Comparison of ENCODE assay signal across 23 cellular contexts in genomic region chr6:5139828-5140771, GRCh38. TPM values are rescaled to one million over a fixed set of nuclear protein-coding genes. Genes with fewer than 3 reads are reported as not detected.
A peak's percentile ranks its signal among the peaks of the same experiment; 100 is the strongest.
DNase-seq lines count a peak whose midpoint lies in the region; ATAC-seq, FAIRE-seq and TF ChIP-seq lines count a peak whose summit lies in the region.
"Had no signal": no experiment of that assay in that cellular context is flagged by ENCODE, and none has a peak within 500 bp of the region (broad histone marks: within the 10 kb centered on the region; RNA-seq: fewer than 3 reads in every experiment).

No MANE protein-coding gene starts in this region.

- CTCF ChIA-PET in HepG2 (lab: Yijun Ruan, JAX; ENCODE audit: low intra/inter-chr PET ratio, low total read pairs), result no interaction called here

- H3K27me3 ChIP-seq in BLaER1, result no peaks in the 10 kb centered on the region
- H3K27me3 ChIP-seq in OCI-LY1 (ENCODE audit: insufficient read depth, low read length), result no peaks in the 10 kb centered on the region
- H3K27me3 ChIP-seq in HepG2 (ENCODE audit: control insufficient read depth in 1 of 2, insufficient read depth in 2 of 2, low read length in 2 of 2), result no peaks in the 10 kb centered on the region
- H3K27me3 ChIP-seq: cardiac muscle cell, upper lobe of left lung had no signal

- 76% methylated on average over 12 of the region's 12 CpGs for WGBS in HepG2 (ENCODE audit: low lambda C conversion rate)

- TF ChIP-seq POLR2A in HepG2 (IDR thresholded peaks at IDR 0.05; ENCODE audit: insufficient read depth in 1 of 2, low read depth in 2 of 2, low read length in 2 of 2), result no peak
- no peak for TF ChIP-seq POLR2A in erythroblast (IDR thresholded peaks at IDR 0.05; ENCODE audit: low read length)

- TF ChIP-seq EP300 in HepG2 (IDR thresholded peaks at IDR 0.05; ENCODE audit: low read depth in 2 of 2, low read length in 2 of 2) (no peak), HepG2 (CRISPR knock-in tag; IDR thresholded peaks at IDR 0.05; ENCODE audit: borderline replicate concordance) (no peak)

- no peaks in the 10 kb centered on the region for H3K79me2 ChIP-seq in OCI-LY1 (ENCODE audit: insufficient read depth, low read length)
- H3K79me2 ChIP-seq in HepG2 (ENCODE audit: insufficient read depth, low read length), result no peaks in the 10 kb centered on the region

- intact Hi-C loops in HepG2 (cut with micrococcal nuclease; ENCODE audit: unreplicated experiment), result loop anchor here (5.0 kb wide), 3 partner anchors 67 to 237 kb away; partner anchors contain the start of genes FARS2 and LYRM4

- H3F3A ChIP-seq in OCI-LY1 (ENCODE audit: insufficient read depth, low read length), result no peaks in the 10 kb centered on the region

- POLR2A ChIA-PET in HepG2 (lab: Yijun Ruan, JAX), result interaction anchor here (1.5 kb wide), 1 partner anchor 81 kb away, joined by 4 read pairs; no protein-coding TSS in a partner anchor

- ATAC-seq in GM18907 (IDR thresholded peaks at IDR 0.05; ENCODE audit: unreplicated experiment) (peak; percentile 44), HepG2 (peak; percentile 61)

- in situ Hi-C loops in HepG2 (cut with HindIII; ENCODE audit: extremely low pct_ligation_motif_present, low pct_unique_long_range_greater_than_20kb), result loop anchor here (5.0 kb wide), 1 partner anchor 162 kb away; no protein-coding TSS in a partner anchor

- H3K36me3 ChIP-seq in BLaER1 (no peaks in the 10 kb centered on the region; the same call in 1 of the 2 replicates), OCI-LY1 (ENCODE audit: insufficient read depth, low read length) (no peaks in the 10 kb centered on the region), HepG2 (replicated peaks in 1 of 2; ENCODE audit: control insufficient read depth in 1 of 2, insufficient read depth in 2 of 2, low read length in 2 of 2) (peaks cover 0 to 2% of the 10 kb centered on the region in 2 experiments; a peak in 2 of 5 replicates)
- H3K36me3 ChIP-seq: cardiac muscle cell, prostate gland, upper lobe of left lung had no signal

- H2AFZ ChIP-seq in OCI-LY1 (ENCODE audit: low read length) (no peak overlapping the region), HepG2 (ENCODE audit: low read length) (no peak overlapping the region)

- peak; percentile 8 for FAIRE-seq in HepG2 (lab: Jason Lieb, UNC)
- FAIRE-seq: A204.1, GM12892 had no signal

- H3K4me1 ChIP-seq in BLaER1 (peaks cover 59% of the 10 kb centered on the region), OCI-LY1 (ENCODE audit: insufficient read depth, low read length, severe bottlenecking) (peaks cover 23% of the 10 kb centered on the region), HepG2 (ENCODE audit: insufficient read depth, low read length) (peaks cover 30% of the 10 kb centered on the region)
- H3K4me1 ChIP-seq: prostate gland had no signal

- DNase-seq in HepG2 (ENCODE audit: low spot score), result no peak
- DNase-seq in mucosa of gallbladder (ENCODE audit: low spot score), result no peak
- DNase-seq in erythroblast (lab: John Stamatoyannopoulos, UW), result no peak
- no peak for DNase-seq in NCI-H2029 treated with DMSO at 0.1 percent for 48 hours (lab: John Stamatoyannopoulos, UW)
- no peak for DNase-seq in stimulated activated CD8-positive, alpha-beta memory T cell treated with anti-CD3 and anti-CD28 coated beads, Interleukin-4, amount 100 ng/mL, for 48 hours
- DNase-seq: DMS79, HFFc6, islet precursor cell, NCI-H1105, NCI-H2029, NCI-H345, NCI-H82, Right ventricle myocardium superior, upper lobe of left lung, WERI-Rb-1 had no signal

- peaks cover 6% of the 10 kb centered on the region; the same call in 1 of the 2 replicates for H3K9me3 ChIP-seq in BLaER1
- H3K9me3 ChIP-seq in OCI-LY1 (ENCODE audit: low read length), result no peaks in the 10 kb centered on the region
- no peaks in the 10 kb centered on the region for H3K9me3 ChIP-seq in HepG2 (ENCODE audit: low read length)
- H3K9me3 ChIP-seq: prostate gland, upper lobe of left lung had no signal

- peak overlapping the region; percentile 73 for H3K4me2 ChIP-seq in BLaER1
- H3K4me2 ChIP-seq in OCI-LY1 (ENCODE audit: low read length), result peak overlapping the region; percentile 60
- no peak overlapping the region for H3K4me2 ChIP-seq in HepG2 (ENCODE audit: low read depth, low read length)

- H3K4me3 ChIP-seq in BLaER1 (no peak overlapping the region), OCI-LY1 (ENCODE audit: low read depth, low read length, poor library complexity, severe bottlenecking) (peak overlapping the region; percentile 23), HepG2 (replicated peaks in 1 of 3; ENCODE audit: insufficient read depth in 1 of 3, low read depth in 2 of 3, low read length in 3 of 3) (no peak overlapping the region)
- H3K4me3 ChIP-seq: cardiac muscle cell, lung, prostate gland had no signal

- H4K20me1 ChIP-seq in BLaER1 (no peaks in the 10 kb centered on the region), OCI-LY1 (ENCODE audit: insufficient read depth, low read length) (no peaks in the 10 kb centered on the region), HepG2 (ENCODE audit: insufficient read depth, low read length) (no peaks in the 10 kb centered on the region)

- BruUV-seq in HepG2 (replicated peaks; lab: Mats Ljungman, UMichigan), result no TSS peak

- H3K9me2 ChIP-seq in OCI-LY1 (ENCODE audit: low read depth, low read length), result no peaks in the 10 kb centered on the region

- H3K27ac ChIP-seq in BLaER1, result no peak overlapping the region
- H3K27ac ChIP-seq in OCI-LY1 (ENCODE audit: low read depth, low read length, poor library complexity, severe bottlenecking), result no peak overlapping the region
- H3K27ac ChIP-seq in HepG2 (ENCODE audit: extremely low read length, insufficient read depth, low read length), result peak overlapping the region; percentile 42
- H3K27ac ChIP-seq: cardiac muscle cell, prostate gland, upper lobe of left lung, WERI-Rb-1 had no signal

- no peak for TF ChIP-seq RAD21 in HepG2 (CRISPR knock-in tag; IDR thresholded peaks at IDR 0.05)

- TF ChIP-seq CTCF in OCI-LY1 (IDR thresholded peaks at IDR 0.05; ENCODE audit: low read length) (no peak), HepG2 (CRISPR knock-in tag; IDR thresholded peaks at IDR 0.05) (no peak)

- no peak overlapping the region for H3K9ac ChIP-seq in BLaER1
- peak overlapping the region; percentile 36; the same call in 1 of the 2 replicates for H3K9ac ChIP-seq in OCI-LY1 (ENCODE audit: low read length)
- H3K9ac ChIP-seq in HepG2 (ENCODE audit: insufficient read depth, low read depth, low read length), result no peak overlapping the region

TF ChIP-seq in HepG2, 621 proteins besides CTCF, POLR2A, EP300 and RAD21 (continues in another document):
- TF ChIP-seq ZNF121 (CRISPR knock-in tag; IDR thresholded peaks at IDR 0.05), result peak; percentile 95
- no peak for TF ChIP-seq KLF12 (CRISPR knock-in tag; IDR thresholded peaks at IDR 0.05; ENCODE audit: borderline replicate concordance)
- no peak for TF ChIP-seq ZNF567 (CRISPR knock-in tag; IDR thresholded peaks at IDR 0.05; ENCODE audit: borderline replicate concordance)
- TF ChIP-seq KLF16 (CRISPR knock-in tag; IDR thresholded peaks at IDR 0.05), result no peak
- no peak for TF ChIP-seq CCAR2 (optimal IDR thresholded peaks at IDR 0.05; ENCODE audit: low read depth, low read length)
- TF ChIP-seq PAXIP1 (CRISPR knock-in tag; conservative IDR thresholded peaks at IDR 0.05), result peak; percentile 41

RNA-seq across cellular contexts. Expression of gene PPP1R3G, which starts 55.0 kb away (rescaled TPM):
- total RNA-seq in HepG2 (2016; rRNA removed; fragmentation: Illumina TruSeq; extraction: Trizol) (0.56 and 1.2 TPM in 2 replicates), mucosa of gallbladder (2.8 TPM)
- 0.18 and 0.20 TPM in 2 replicates for total RNA-seq in HepG2 (2016; cell fraction: cytosol; rRNA removed; fragmentation: Illumina TruSeq; extraction: Trizol; ENCODE audit: low read depth)
- 0.61 and 1.0 TPM in 2 replicates for total RNA-seq in HepG2 (2016; cell fraction: insoluble cytoplasmic fraction; rRNA removed; fragmentation: Illumina TruSeq; extraction: Trizol)
- 0.52 and 0.74 TPM in 2 replicates for total RNA-seq in HepG2 (2016; cell fraction: membrane; rRNA removed; fragmentation: Illumina TruSeq; extraction: Trizol)
- 0.88 and 1.0 TPM in 2 replicates for total RNA-seq in HepG2 (2016; cell fraction: nucleus; rRNA removed; fragmentation: Illumina TruSeq; extraction: Trizol)
- 1.3 and 1.8 TPM in 2 replicates for polyA plus RNA-seq in HepG2 (2011; rRNA removed)
- polyA plus RNA-seq in HepG2 (2011; cell fraction: cytosol; rRNA removed), result 1.5 and 1.9 TPM in 2 replicates
- 3.4 and 3.6 TPM in 2 replicates for polyA plus RNA-seq in HepG2 (2011; cell fraction: nucleus; rRNA removed)
- 2.0 and 2.2 TPM in 2 replicates for polyA plus RNA-seq in HepG2 (2012)
- 0.11 TPM in 2 replicates for polyA plus RNA-seq in HepG2 (2016; cell fraction: cytosol; fragmentation: Illumina TruSeq; extraction: Trizol; ENCODE audit: low read depth)
- 0.44 and 0.60 TPM in 2 replicates for polyA plus RNA-seq in HepG2 (2016; cell fraction: insoluble cytoplasmic fraction; fragmentation: Illumina TruSeq; extraction: Trizol; ENCODE audit: low read depth)
- 0.29 and 0.52 TPM in 2 replicates for polyA plus RNA-seq in HepG2 (2016; cell fraction: membrane; fragmentation: Illumina TruSeq; extraction: Trizol; ENCODE audit: low read depth)
- polyA plus RNA-seq in HepG2 (2016; cell fraction: nucleus; fragmentation: Illumina TruSeq; extraction: Trizol; ENCODE audit: insufficient read depth, low read depth), result 0.61 and 0.77 TPM in 2 replicates
- 0.14 and 3.0 TPM in 2 replicates for polyA minus RNA-seq in HepG2 (2011; rRNA and poly(A)+ RNA removed; ENCODE audit: low replicate concordance)
- 2.1 and 2.3 TPM in 2 replicates for polyA minus RNA-seq in HepG2 (2011; cell fraction: cytosol; rRNA and poly(A)+ RNA removed)
- 4.5 and 4.8 TPM in 2 replicates for polyA minus RNA-seq in HepG2 (2011; cell fraction: nucleus; rRNA and poly(A)+ RNA removed)
